In the genomic region with DNA sequence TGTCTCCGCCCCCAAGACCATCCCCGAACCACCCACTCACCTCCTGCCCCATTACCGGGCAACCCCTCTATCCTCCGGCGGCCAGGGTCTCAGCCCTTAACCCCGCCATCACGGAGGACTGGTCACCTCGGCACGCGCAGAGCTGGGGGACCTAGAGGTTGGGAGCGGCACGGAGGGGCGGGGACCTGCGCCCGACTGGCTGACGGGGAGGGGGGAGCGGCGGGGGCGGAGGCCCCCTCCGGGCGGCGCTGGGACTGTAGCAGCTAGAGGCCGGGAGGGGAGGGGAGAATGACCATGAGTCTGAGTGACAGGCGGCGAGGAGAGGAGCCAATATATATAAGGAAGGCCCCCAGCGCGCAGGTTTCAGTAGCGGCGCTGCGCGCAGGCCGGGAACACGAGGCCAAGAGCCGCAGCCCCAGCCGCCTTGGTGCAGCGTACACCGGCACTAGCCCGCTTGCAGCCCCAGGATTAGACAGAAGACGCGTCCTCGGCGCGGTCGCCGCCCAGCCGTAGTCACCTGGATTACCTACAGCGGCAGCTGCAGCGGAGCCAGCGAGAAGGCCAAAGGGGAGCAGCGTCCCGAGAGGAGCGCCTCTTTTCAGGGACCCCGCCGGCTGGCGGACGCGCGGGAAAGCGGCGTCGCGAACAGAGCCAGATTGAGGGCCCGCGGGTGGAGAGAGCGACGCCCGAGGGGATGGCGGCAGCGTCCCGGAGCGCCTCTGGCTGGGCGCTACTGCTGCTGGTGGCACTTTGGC, we compare ENCODE assay signal across 9 cellular contexts. TPM values are rescaled to one million over a fixed set of nuclear protein-coding genes. Genes with fewer than 3 reads are reported as not detected.
A peak's percentile ranks its signal among the peaks of the same experiment; 100 is the strongest.
DNase-seq lines count a peak whose midpoint lies in the region; ATAC-seq and TF ChIP-seq lines count a peak whose summit lies in the region.
"Had no signal": no experiment of that assay in that cellular context is flagged by ENCODE, and none has a peak within 500 bp of the region (broad histone marks: within the 10 kb centered on the region; RNA-seq: fewer than 3 reads in every experiment).

DLL4 (plus strand) TSS at position 366 of the 755 bp plus-strand sequence; CDS start at position 695, 329 bp downstream.

- no peak within 1 kb of the TSS for H3K27ac ChIP-seq in AG04450 (ENCODE audit: low read depth, low read length)

- POLR2A ChIA-PET in AG04450 (lab: Yijun Ruan, JAX) = interaction anchor here (1.6 to 3.1 kb wide), 3 partner anchors 23 to 93 kb away, joined by 4 to 14 read pairs (median 7); partner anchors contain the start of gene CHAC1

- DNase-seq in AG04450 (ENCODE audit: low read depth, low spot score) = peak; percentile 24
- peak; percentile 81 for DNase-seq in GM20000 (ENCODE audit: low spot score)
- peak; percentile 76 for DNase-seq in NCI-H2227 treated with DMSO at 0.1 percent for 48 hours (lab: John Stamatoyannopoulos, UW)
- DNase-seq in activated CD8-positive, alpha-beta memory T cell treated with anti-CD3 and anti-CD28 coated beads for 24 hours = peak; percentile 76
- peak; percentile 21 for DNase-seq in fibroblast of mammary gland (ENCODE audit: low read depth)
- DNase-seq in neural crest cell (ENCODE audit: low read depth, low spot score) = peak; percentile 41
- DNase-seq in cortex of kidney (lab: John Stamatoyannopoulos, UW) = no peak

- CTCF ChIA-PET in AG04450 (lab: Charles Lee) = interaction anchor here (0.6 to 3.0 kb wide), 4 partner anchors 21 to 96 kb away, joined by 3 to 11 read pairs (median 6); no protein-coding TSS in a partner anchor

- peak within 1 kb of the TSS; percentile 89 for H3K4me3 Mint-ChIP-seq in neural crest cell

- no peak for ATAC-seq in GM21619 (IDR thresholded peaks at IDR 0.05; ENCODE audit: unreplicated experiment)

- no peaks in the 10 kb centered on the region for H3K36me3 Mint-ChIP-seq in neural crest cell (ENCODE audit: low read depth)

- H3K4me3 ChIP-seq in AG04450 (ENCODE audit: low read depth, low read length) (peak within 1 kb of the TSS; percentile 63), fibroblast of mammary gland (ENCODE audit: control insufficient read depth, low read depth, low read length) (peak within 1 kb of the TSS; percentile 4)

- no peaks in the 10 kb centered on the region; the same call in 1 of the 2 replicates for H3K9me3 ChIP-seq in AG04450 (ENCODE audit: control insufficient read depth, insufficient read depth, low read length)

- TF ChIP-seq CTCF in AG04450 (IDR thresholded peaks at IDR 0.05; ENCODE audit: low read depth, low read length) (no peak), GM20000 (IDR thresholded peaks at IDR 0.05; ENCODE audit: extremely low read depth, missing control alignments) (no peak), fibroblast of mammary gland (conservative IDR thresholded peaks at IDR 0.05; ENCODE audit: control insufficient read depth, insufficient read depth, low read depth, low read length) (no peak), neural crest cell (conservative IDR thresholded peaks at IDR 0.05) (no peak)

- peaks cover 96% of the 10 kb centered on the region for H3K27me3 Mint-ChIP-seq in neural crest cell (ENCODE audit: low read depth)

- peaks cover 42% of the 10 kb centered on the region for H3K27me3 ChIP-seq in AG04450 (ENCODE audit: control insufficient read depth, insufficient read depth, low read length)

- H3K4me1 Mint-ChIP-seq in neural crest cell = peaks cover 41% of the 10 kb centered on the region

- no peaks in the 10 kb centered on the region for H3K9me3 Mint-ChIP-seq in neural crest cell

- no peak within 1 kb of the TSS for H3K27ac Mint-ChIP-seq in neural crest cell (ENCODE audit: unreplicated experiment)

RNA-seq across cellular contexts. Expression of gene DLL4, which starts in this region (rescaled TPM):
- 1.5 and 2.6 TPM in 2 replicates for polyA plus RNA-seq in AG04450 (2011; rRNA removed)
- 3.2 and 5.4 TPM in 2 replicates for polyA minus RNA-seq in AG04450 (2011; rRNA and poly(A)+ RNA removed)
- total RNA-seq in neural crest cell = 1.7 and 2.0 TPM in 2 replicates
- total RNA-seq: mononuclear cell had no signal
